Comparison of ENCODE assay signal across 8 cellular contexts in the genomic region with DNA sequence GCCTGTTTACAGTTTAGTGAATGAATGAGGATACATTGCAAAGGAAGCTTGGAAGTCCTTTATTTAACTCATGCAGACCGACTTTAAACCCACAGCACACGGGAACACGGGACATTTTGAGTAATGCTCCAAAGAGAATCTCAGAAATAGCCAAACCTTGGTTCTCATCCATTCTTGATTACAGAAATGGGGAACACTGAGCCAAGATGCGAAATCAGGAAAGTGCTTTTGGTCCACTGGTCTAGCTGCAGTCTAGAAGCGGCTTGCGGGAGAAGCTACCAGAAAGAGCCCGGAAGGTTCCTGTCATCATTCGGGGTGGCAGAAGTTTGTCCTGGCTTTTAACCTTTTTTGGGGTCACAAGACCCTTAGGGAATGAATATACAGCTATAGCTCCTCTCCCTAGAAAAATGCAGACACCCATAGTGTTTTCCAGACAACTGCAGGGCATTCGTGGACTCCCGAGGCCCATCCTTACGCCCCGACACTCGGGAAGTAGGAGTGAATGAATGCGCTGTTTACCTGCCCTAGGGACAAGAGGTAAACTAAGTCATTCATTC. TPM values are rescaled to one million over a fixed set of nuclear protein-coding genes. Genes with fewer than 3 reads are reported as not detected.
DNase-seq lines count a peak whose midpoint lies in the region; ATAC-seq and TF ChIP-seq lines count a peak whose summit lies in the region.

No MANE protein-coding gene starts in this region.

- no peak for DNase-seq in stimulated activated naive CD8-positive, alpha-beta T cell treated with anti-CD3 and anti-CD28 coated beads, Interleukin-15, Interleukin-2, amounts not matched to agents 100 U/mL and 50 U/mL, for 24 hours
- DNase-seq in MCF 10A (ENCODE audit: unreplicated experiment) (no peak), aorta (no peak), foreskin melanocyte (no peak), NCI-H1092 treated with DMSO at 0.1 percent for 48 hours (lab: John Stamatoyannopoulos, UW) (no peak), midbrain (lab: John Stamatoyannopoulos, UW) (no peak)

- POLR2A ChIA-PET in MCF 10A (lab: Yijun Ruan, JAX): interaction anchor here (0.7 to 2.4 kb wide), 12 partner anchors 8 to 370 kb away, joined by 3 to 15 read pairs (median 3); a partner anchor contains a TSS

- peaks cover 41% of the 10 kb centered on the region for H3K4me1 Mint-ChIP-seq in stimulated activated naive CD8-positive, alpha-beta T cell treated with anti-CD3 and anti-CD28 coated beads, Interleukin-15, Interleukin-2, amounts not matched to agents 100 ng/mL and 50 ng/mL, for 24 hours (ENCODE audit: low read depth)
- peaks cover 17% of the 10 kb centered on the region for H3K4me1 Mint-ChIP-seq in MCF 10A (ENCODE audit: insufficient read depth, unreplicated experiment)

- H3K27me3 Mint-ChIP-seq in stimulated activated naive CD8-positive, alpha-beta T cell treated with anti-CD3 and anti-CD28 coated beads, Interleukin-15, Interleukin-2, amounts not matched to agents 100 ng/mL and 50 ng/mL, for 24 hours: no peaks in the 10 kb centered on the region
- peaks cover 21% of the 10 kb centered on the region for H3K27me3 Mint-ChIP-seq in MCF 10A (ENCODE audit: insufficient read depth, unreplicated experiment)

- no peaks in the 10 kb centered on the region for H3K9me3 Mint-ChIP-seq in stimulated activated naive CD8-positive, alpha-beta T cell treated with anti-CD3 and anti-CD28 coated beads, Interleukin-15, Interleukin-2, amounts not matched to agents 100 ng/mL and 50 ng/mL, for 24 hours
- no peaks in the 10 kb centered on the region for H3K9me3 Mint-ChIP-seq in MCF 10A (ENCODE audit: unreplicated experiment)

- peaks cover 8% of the 10 kb centered on the region for H3K36me3 Mint-ChIP-seq in stimulated activated naive CD8-positive, alpha-beta T cell treated with anti-CD3 and anti-CD28 coated beads, Interleukin-15, Interleukin-2, amounts not matched to agents 100 ng/mL and 50 ng/mL, for 24 hours (ENCODE audit: low read depth)
- peaks cover 7% of the 10 kb centered on the region for H3K36me3 Mint-ChIP-seq in MCF 10A (ENCODE audit: insufficient read depth, unreplicated experiment)

- H3K27ac ChIP-seq in mesodermal cell (ENCODE audit: low read depth, low read length, severe bottlenecking): peak overlapping the region; percentile 86
- peak overlapping the region in 1 of 2 donors; percentile 64 for H3K27ac ChIP-seq in aorta (ENCODE audit: low read depth in 1 of 2, low read length in 2 of 2)

- peaks cover 8% of the 10 kb centered on the region for H3K36me3 ChIP-seq in mesodermal cell (ENCODE audit: control insufficient read depth, insufficient read depth, low read length)
- H3K36me3 ChIP-seq in aorta (ENCODE audit: control insufficient read depth in 1 of 2, insufficient read depth in 2 of 2, low read length in 1 of 2): no peaks in the 10 kb centered on the region

- BruUV-seq in MCF 10A (replicated peaks; lab: Mats Ljungman, UMichigan): TSS peak; percentile 96

- TF ChIP-seq CTCF in MCF 10A (IDR thresholded peaks at IDR 0.05; ENCODE audit: unreplicated experiment): no peak

- CTCF ChIA-PET in MCF 10A (lab: Yijun Ruan, JAX): interaction anchor here (0.6 to 2.2 kb wide), 5 partner anchors 41 to 340 kb away, joined by 3 to 6 read pairs (median 4); no protein-coding TSS in a partner anchor

- peaks cover 14% of the 10 kb centered on the region for H3K4me1 ChIP-seq in mesodermal cell (ENCODE audit: control insufficient read depth, insufficient read depth, low read length, poor library complexity, severe bottlenecking)
- H3K4me1 ChIP-seq in aorta (ENCODE audit: control insufficient read depth in 1 of 2, insufficient read depth in 2 of 2, low read length in 2 of 2): no peaks in the 10 kb centered on the region

- peak overlapping the region; percentile 90 for H3K4me3 Mint-ChIP-seq in stimulated activated naive CD8-positive, alpha-beta T cell treated with anti-CD3 and anti-CD28 coated beads, Interleukin-15, Interleukin-2, amounts not matched to agents 100 ng/mL and 50 ng/mL, for 24 hours
- H3K4me3 Mint-ChIP-seq in MCF 10A (ENCODE audit: unreplicated experiment): peak overlapping the region; percentile 88

- H3K4me3 ChIP-seq in mesodermal cell (ENCODE audit: extremely low read depth, insufficient read depth, low read length, poor library complexity, severe bottlenecking) (peak overlapping the region; percentile 84), aorta (ENCODE audit: low read length in 2 of 2) (peak overlapping the region; percentile 67 to 96)

- 72 to 94% methylated on average over 8 to 14 of the region's 14 CpGs for WGBS in mesodermal cell (ENCODE audit: insufficient coverage in 2 of 2), 2 experiments
- WGBS in aorta, 2 donors: 35 to 36% methylated on average over 14 of the region's 14 CpGs

- H3K27me3 ChIP-seq in aorta (ENCODE audit: control insufficient read depth in 1 of 2, insufficient read depth in 2 of 2, low read length in 1 of 2): no peaks in the 10 kb centered on the region

- ATAC-seq in stimulated activated naive CD8-positive, alpha-beta T cell treated with anti-CD3 and anti-CD28 coated beads, Interleukin-15, Interleukin-2, amounts not matched to agents 100 U/mL and 50 U/mL, for 24 hours: no peak
- ATAC-seq in aorta (ENCODE audit: low FRiP score): no peak

- H3K27ac Mint-ChIP-seq in stimulated activated naive CD8-positive, alpha-beta T cell treated with anti-CD3 and anti-CD28 coated beads, Interleukin-15, Interleukin-2, amounts not matched to agents 100 ng/mL and 50 ng/mL, for 24 hours: peak overlapping the region; percentile 52
- H3K27ac Mint-ChIP-seq in MCF 10A (ENCODE audit: low read depth, unreplicated experiment): peak overlapping the region; percentile 27

- H3K9me3 ChIP-seq in mesodermal cell (ENCODE audit: control insufficient read depth, low read length): no peaks in the 10 kb centered on the region
- no peaks in the 10 kb centered on the region for H3K9me3 ChIP-seq in aorta (ENCODE audit: control insufficient read depth, low read length)

- intact Hi-C loops in MCF 10A (cut with micrococcal nuclease) (no loop called here), aorta (cut with DNase I) (no loop called here)

RNA-seq across cellular contexts. Expression of a gene that starts 0.5 kb away (rescaled TPM):
- total RNA-seq in MCF 10A (2022) (25.3 and 28.8 TPM in 2 replicates), aorta (10 to 100 TPM; 23.7 to 25.9 TPM)
- polyA plus RNA-seq in mesodermal cell (2013, experiment 1 of 2): 23.3 TPM
- 23.1 TPM for polyA plus RNA-seq in mesodermal cell (2013, experiment 2 of 2)
- polyA plus RNA-seq in aorta: 10 to 100 TPM in 1 of 2 donors, 1 to 10 TPM in 1; 7.4 to 12.2 TPM
